ENCODE assay signal across 6 cellular contexts in the genomic region with DNA sequence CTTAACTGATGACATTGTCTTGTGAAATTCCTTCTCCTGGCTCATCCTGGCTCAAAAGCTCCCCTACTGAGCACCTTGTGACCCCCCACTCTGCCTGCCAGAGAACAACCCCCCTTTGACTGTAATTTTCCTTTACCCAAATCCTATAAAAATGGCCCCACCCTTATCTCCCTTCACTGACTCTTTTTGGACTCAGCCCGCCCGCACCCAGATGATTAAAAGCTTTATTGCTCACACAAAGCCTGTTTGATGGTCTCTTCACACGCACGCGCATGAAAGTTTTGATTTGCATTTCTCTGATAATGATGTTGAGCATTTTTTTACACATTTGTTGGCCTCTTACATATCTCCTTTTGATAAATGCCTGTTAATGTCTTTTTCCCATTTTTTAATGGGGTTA.
DNase-seq lines count a peak whose midpoint lies in the region; ATAC-seq and TF ChIP-seq lines count a peak whose summit lies in the region.
"Not testable (repeated sequence)": the region's sequence is repeated elsewhere in the genome, so short reads cannot be mapped to it uniquely, and the experiment has no call there.

No MANE protein-coding gene starts in this region.

- not testable (repeated sequence) for H3K27ac Mint-ChIP-seq in GM23338

- H3K27ac ChIP-seq in GM23338 (ENCODE audit: low read depth) (peak overlapping the region; percentile 36; the same call in 1 of the 2 replicates), smooth muscle cell (ENCODE audit: low read depth) (peak overlapping the region; percentile 48)
- H3K27ac ChIP-seq in hepatocyte: not testable (repeated sequence)

- H3K4me2 ChIP-seq in GM23338: 0 out of 2 replicates have a peak overlapping the region, but pooled peaks have one; percentile 51
- H3K4me2 ChIP-seq in hepatocyte, smooth muscle cell: not testable (repeated sequence)

- not testable (repeated sequence) for H3K4me3 ChIP-seq in GM23338, hepatocyte, smooth muscle cell

- ATAC-seq in GM23338: not testable (repeated sequence)

- H3K27me3 ChIP-seq in GM23338 (ENCODE audit: insufficient read depth); hepatocyte; smooth muscle cell (ENCODE audit: low read depth): not testable (repeated sequence)

- peak; percentile 26 for DNase-seq in GM23338 (ENCODE audit: low spot score)
- peak; percentile 80 for DNase-seq in LoVo (ENCODE audit: low spot score)
- peak; percentile 67 for DNase-seq in NCI-H82 (lab: John Stamatoyannopoulos, UW)
- DNase-seq in SW480 (ENCODE audit: low spot score): peak; percentile 30
- DNase-seq in hepatocyte (ENCODE audit: low spot score): peak; percentile 11
- not testable (repeated sequence) for DNase-seq in smooth muscle cell (lab: John Stamatoyannopoulos, UW; ENCODE audit: unreplicated experiment)

- H4K20me1 ChIP-seq in GM23338 (replicated peaks; ENCODE audit: insufficient read depth); hepatocyte (ENCODE audit: insufficient read depth, poor library complexity, severe bottlenecking); smooth muscle cell (ENCODE audit: low read depth): not testable (repeated sequence)

- H2AFZ ChIP-seq in GM23338; hepatocyte; smooth muscle cell (ENCODE audit: low read depth): not testable (repeated sequence)

- 76% methylated on average over 5 of the region's 5 CpGs for WGBS in hepatocyte (ENCODE audit: low lambda C conversion rate, missing lambda C conversion rate)
- 62% methylated on average over 5 of the region's 5 CpGs for WGBS in smooth muscle cell (ENCODE audit: low lambda C conversion rate)

- TF ChIP-seq CTCF in GM23338 (conservative IDR thresholded peaks at IDR 0.05; ENCODE audit: low read depth in 2 of 2); hepatocyte (IDR thresholded peaks at IDR 0.05; ENCODE audit: poor library complexity); smooth muscle cell (IDR thresholded peaks at IDR 0.05; ENCODE audit: borderline replicate concordance, insufficient read depth, poor library complexity, severe bottlenecking): not testable (repeated sequence)

- H3K9me2 ChIP-seq in GM23338 (ENCODE audit: insufficient read depth); hepatocyte (replicated peaks; ENCODE audit: insufficient read depth): not testable (repeated sequence)

- not testable (repeated sequence) for H3K79me2 ChIP-seq in GM23338 (replicated peaks; ENCODE audit: insufficient read depth); hepatocyte; smooth muscle cell (ENCODE audit: low read depth)

- not testable (repeated sequence) for H3K9me3 ChIP-seq in hepatocyte (ENCODE audit: low read depth); smooth muscle cell (replicated peaks; ENCODE audit: low read depth)

- not testable (repeated sequence) for H3K27me3 Mint-ChIP-seq in GM23338 (ENCODE audit: insufficient read depth, low read depth, poor library complexity)

- not testable (repeated sequence) for H3K9ac ChIP-seq in smooth muscle cell (ENCODE audit: low read depth)

- peaks cover 19% of the 10 kb centered on the region for H3K4me1 Mint-ChIP-seq in GM23338

- peaks cover 30% of the 10 kb centered on the region for H3K9me3 Mint-ChIP-seq in GM23338

- H3K4me1 ChIP-seq in GM23338 (ENCODE audit: insufficient read depth): peaks cover 13% of the 10 kb centered on the region
- not testable (repeated sequence) for H3K4me1 ChIP-seq in hepatocyte (ENCODE audit: insufficient read depth); smooth muscle cell (ENCODE audit: low read depth)

- H3K36me3 ChIP-seq in GM23338 (ENCODE audit: insufficient read depth); hepatocyte (replicated peaks; ENCODE audit: insufficient read depth, low read depth); smooth muscle cell (ENCODE audit: low read depth): not testable (repeated sequence)

- H3K4me3 Mint-ChIP-seq in GM23338: not testable (repeated sequence)

- H3F3A ChIP-seq in GM23338 (replicated peaks; ENCODE audit: low read depth); smooth muscle cell (ENCODE audit: low read depth): not testable (repeated sequence)

- peaks cover 18% of the 10 kb centered on the region for H3K36me3 Mint-ChIP-seq in GM23338 (ENCODE audit: low read depth)
